In genomic region chr17:75404223-75404738, GRCh38 we compare ENCODE assay signal across 1 cellular context.
TF ChIP-seq lines count a peak whose summit lies in the region.

No MANE protein-coding gene starts in this region.

TF ChIP-seq in HepG2, 621 proteins besides CTCF, POLR2A, EP300 and RAD21 (continued from another document and continues in another):
- TF ChIP-seq KLF12 (CRISPR knock-in tag; IDR thresholded peaks at IDR 0.05; ENCODE audit: borderline replicate concordance) (0 out of 2 replicates have a peak, but pooled peaks have one; percentile 51), SOX5 (CRISPR knock-in tag; IDR thresholded peaks at IDR 0.05; ENCODE audit: borderline replicate concordance) (no peak), BCLAF1 (IDR thresholded peaks at IDR 0.05) (no peak), ZNF766 (CRISPR knock-in tag; IDR thresholded peaks at IDR 0.05; ENCODE audit: borderline replicate concordance) (no peak), MIER3 (CRISPR knock-in tag; IDR thresholded peaks at IDR 0.05; ENCODE audit: borderline replicate concordance) (no peak), ZNF639 (CRISPR knock-in tag; conservative IDR thresholded peaks at IDR 0.05) (no peak), CBX1 (IDR thresholded peaks at IDR 0.05; ENCODE audit: low read depth) (no peak), ZEB1 (IDR thresholded peaks at IDR 0.05; ENCODE audit: insufficient replicate concordance, low read depth) (peak; percentile 15), GABPA (IDR thresholded peaks at IDR 0.05; ENCODE audit: low read depth, low read length) (no peak), GABPA (CRISPR knock-in tag; IDR thresholded peaks at IDR 0.05; ENCODE audit: low read depth) (0 out of 2 replicates have a peak, but pooled peaks have one; percentile 22), ZNF775 (CRISPR knock-in tag; IDR thresholded peaks at IDR 0.05; ENCODE audit: borderline replicate concordance) (no peak), MYPOP (CRISPR knock-in tag; IDR thresholded peaks at IDR 0.05) (peak; percentile 61; the same call in 1 of the 2 replicates), SNAPC2 (CRISPR knock-in tag; IDR thresholded peaks at IDR 0.05) (no peak), GRHL1 (CRISPR knock-in tag; conservative IDR thresholded peaks at IDR 0.05) (no peak), ETS1 (CRISPR knock-in tag; IDR thresholded peaks at IDR 0.05) (no peak), HDAC1 (CRISPR knock-in tag; IDR thresholded peaks at IDR 0.05) (peak; percentile 59), PAWR (CRISPR knock-in tag; IDR thresholded peaks at IDR 0.05; ENCODE audit: borderline replicate concordance) (no peak), ZNF263 (CRISPR knock-in tag; IDR thresholded peaks at IDR 0.05) (peak; percentile 67; the same call in 1 of the 2 replicates), ZNF256 (CRISPR knock-in tag; conservative IDR thresholded peaks at IDR 0.05) (0 out of 2 replicates have a peak, but pooled peaks have one; percentile 31), CBX5 (CRISPR knock-in tag; IDR thresholded peaks at IDR 0.05; ENCODE audit: borderline replicate concordance) (0 out of 2 replicates have a peak, but pooled peaks have one; percentile 15), ZNF576 (CRISPR knock-in tag; IDR thresholded peaks at IDR 0.05) (no peak), HMGXB4 (CRISPR knock-in tag; IDR thresholded peaks at IDR 0.05; ENCODE audit: borderline replicate concordance in 1 of 2, low read depth in 1 of 2) (peak; percentile 97), MED1 (CRISPR knock-in tag; IDR thresholded peaks at IDR 0.05) (peak; percentile 43; the same call in 1 of the 2 replicates), TFDP2 (CRISPR knock-in tag; IDR thresholded peaks at IDR 0.05) (no peak), ZBTB4 (CRISPR knock-in tag; IDR thresholded peaks at IDR 0.05; ENCODE audit: borderline replicate concordance) (no peak), ZNF564 (CRISPR knock-in tag; IDR thresholded peaks at IDR 0.05) (no peak), SPEN (CRISPR knock-in tag; IDR thresholded peaks at IDR 0.05; ENCODE audit: low read depth) (0 out of 2 replicates have a peak, but pooled peaks have one; percentile 22), ZNF17 (CRISPR knock-in tag; IDR thresholded peaks at IDR 0.05) (no peak), HES4 (CRISPR knock-in tag; IDR thresholded peaks at IDR 0.05; ENCODE audit: borderline replicate concordance) (no peak), ZNF879 (CRISPR knock-in tag; IDR thresholded peaks at IDR 0.05) (no peak), HOXA3 (CRISPR knock-in tag; IDR thresholded peaks at IDR 0.05) (peak; percentile 52; the same call in 1 of the 2 replicates), MYC (CRISPR knock-in tag; IDR thresholded peaks at IDR 0.05; ENCODE audit: borderline replicate concordance) (no peak), ZFP90 (CRISPR knock-in tag; IDR thresholded peaks at IDR 0.05; ENCODE audit: borderline replicate concordance) (0 out of 2 replicates have a peak, but pooled peaks have one; percentile 61), SRY (CRISPR knock-in tag; IDR thresholded peaks at IDR 0.05) (no peak), FOXP4 (CRISPR knock-in tag; IDR thresholded peaks at IDR 0.05) (0 out of 2 replicates have a peak, but pooled peaks have one; percentile 48), DBP (CRISPR knock-in tag; IDR thresholded peaks at IDR 0.05; ENCODE audit: not compliant biosample characterization) (no peak), ZNF710 (CRISPR knock-in tag; IDR thresholded peaks at IDR 0.05; ENCODE audit: borderline replicate concordance) (peak; percentile 50; the same call in 1 of the 2 replicates)
